Comparison of ENCODE assay signal across 22 cellular contexts in the genomic region with DNA sequence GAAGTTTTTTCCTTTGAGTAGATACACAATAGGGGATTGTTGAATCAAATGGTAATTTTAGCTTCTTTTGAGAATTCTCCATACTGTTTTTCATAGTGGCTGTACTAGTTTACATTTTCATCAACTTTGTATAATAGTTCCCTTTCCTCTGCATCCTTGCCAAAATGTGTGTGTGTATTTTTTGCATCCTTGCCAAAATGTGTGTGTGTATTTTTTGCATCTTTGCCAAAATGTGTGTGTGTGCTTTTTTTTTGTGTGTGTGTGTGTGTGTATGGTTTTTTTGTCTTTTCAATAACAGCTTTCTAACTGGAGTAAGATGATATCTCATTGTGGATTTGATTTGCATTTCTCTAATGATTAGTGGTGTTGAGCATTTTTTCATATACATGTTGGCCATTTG.
"Had no signal": no experiment of that assay in that cellular context is flagged by ENCODE, and none has a peak within 500 bp of the region (broad histone marks: within the 10 kb centered on the region; RNA-seq: fewer than 3 reads in every experiment).

No MANE protein-coding gene starts in this region.

- FAIRE-seq: kidney had no signal

- H3K4me3 Mint-ChIP-seq: effector memory CD8-positive, alpha-beta T cell; immature natural killer cell; naive B cell; nephron; stimulated activated memory B cell treated with anti-CD40 and anti-IgM and Interleukin-4, amounts not matched to agents 10 μg/mL and 1 μg/mL and 100 μg/mL, for 72 hours; stimulated activated naive CD8-positive, alpha-beta T cell treated with anti-CD3 and anti-CD28 coated beads, Interleukin-15, Interleukin-2, amounts not matched to agents 100 ng/mL and 50 ng/mL, for 24 hours had no signal

- H3K4me3 ChIP-seq: gastrocnemius medialis, heart right ventricle, lung, spleen, tibial nerve, upper lobe of right lung had no signal

- H3K36me3 ChIP-seq: gastrocnemius medialis, heart right ventricle, spleen, tibial nerve, upper lobe of right lung had no signal

- ATAC-seq: effector memory CD8-positive, alpha-beta T cell; gastrocnemius medialis; heart right ventricle; left colon; left ventricle myocardium superior; sciatic nerve; stimulated activated memory B cell treated with anti-CD40 and anti-IgM and Interleukin-4, amounts not matched to agents 10 μg/mL and 1 μg/mL and 100 μg/mL, for 72 hours; upper lobe of right lung had no signal

- H3K27ac ChIP-seq: gastrocnemius medialis, heart right ventricle, spleen, tibial nerve, upper lobe of right lung had no signal

- H3K27ac Mint-ChIP-seq: effector memory CD8-positive, alpha-beta T cell; immature natural killer cell; naive B cell; stimulated activated memory B cell treated with anti-CD40 and anti-IgM and Interleukin-4, amounts not matched to agents 10 μg/mL and 1 μg/mL and 100 μg/mL, for 72 hours; stimulated activated naive CD8-positive, alpha-beta T cell treated with anti-CD3 and anti-CD28 coated beads, Interleukin-15, Interleukin-2, amounts not matched to agents 100 ng/mL and 50 ng/mL, for 24 hours had no signal

- DNase-seq: central memory CD4-positive, alpha-beta T cell; cortex of kidney; effector memory CD8-positive, alpha-beta T cell; gastrocnemius medialis; heart right ventricle; immature natural killer cell; kidney; left colon; left ventricle myocardium superior; mesendoderm; naive B cell; spleen; stimulated activated CD4-positive, alpha-beta T cell treated with anti-CD3 and anti-CD28 coated beads, Interleukin-15, amount 100 ng/mL, for 24 hours; stimulated activated CD4-positive, alpha-beta T cell treated with anti-CD3 and anti-CD28 coated beads, Interleukin-1b, Interleukin-23, amount 100 ng/mL, for 48 hours; stimulated activated CD4-positive, alpha-beta T cell treated with anti-CD3 and anti-CD28 coated beads, Interleukin-4, amount 100 ng/mL, for 24 hours; upper lobe of right lung had no signal

- H3K36me3 Mint-ChIP-seq: naive B cell; stimulated activated memory B cell treated with anti-CD40 and anti-IgM and Interleukin-4, amounts not matched to agents 10 μg/mL and 1 μg/mL and 100 μg/mL, for 72 hours had no signal

- H3K27me3 ChIP-seq: gastrocnemius medialis, heart right ventricle, spleen, tibial nerve, upper lobe of right lung had no signal

- H3K4me1 ChIP-seq: gastrocnemius medialis, heart right ventricle, spleen, tibial nerve, upper lobe of right lung had no signal

- H3K4me1 Mint-ChIP-seq: immature natural killer cell, nephron had no signal

- H3K9me3 ChIP-seq: gastrocnemius medialis, upper lobe of right lung had no signal

- H3K27me3 Mint-ChIP-seq: stimulated activated naive CD8-positive, alpha-beta T cell treated with anti-CD3 and anti-CD28 coated beads, Interleukin-15, Interleukin-2, amounts not matched to agents 100 ng/mL and 50 ng/mL, for 24 hours had no signal
